ENCODE assay signal across 1 cellular context in the genomic region with DNA sequence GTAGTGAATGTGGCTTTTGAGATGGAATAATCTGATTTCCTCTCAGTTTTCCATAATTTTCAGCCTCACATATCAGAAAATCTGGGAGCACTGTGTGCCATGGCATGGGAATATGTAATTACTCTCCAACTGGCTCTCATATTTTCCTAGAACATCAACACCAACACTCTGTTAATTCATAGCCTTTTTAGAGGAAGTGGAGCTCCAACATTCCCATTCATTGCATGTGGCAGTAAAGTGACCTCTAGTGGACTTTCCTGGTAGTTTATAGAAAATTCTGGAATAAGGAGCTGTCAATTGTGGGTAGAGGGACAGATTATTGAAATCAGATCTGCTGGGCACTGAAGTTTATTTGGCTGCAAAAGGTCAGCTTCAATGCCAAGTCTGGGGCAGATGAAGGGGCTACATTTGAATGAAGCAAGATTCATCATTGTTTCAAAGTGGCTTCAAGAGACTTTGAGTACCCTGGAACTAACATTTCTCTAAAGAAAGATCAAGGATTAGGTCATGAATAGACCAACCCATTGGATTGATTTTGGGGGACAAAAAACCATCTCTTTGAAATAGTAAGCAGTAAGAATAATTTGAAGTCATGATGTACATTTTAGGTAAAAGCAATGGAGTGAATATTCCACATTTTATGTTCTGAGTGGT.
TF ChIP-seq lines count a peak whose summit lies in the region.

No MANE protein-coding gene starts in this region.

TF ChIP-seq in HEK293, 187 proteins besides CTCF, POLR2A, EP300 and RAD21 (continued from another document):
- no peak for TF ChIP-seq ZNF19 (tag by site-specific recombination; IDR thresholded peaks at IDR 0.05; ENCODE audit: low read depth)
- no peak for TF ChIP-seq ZNF248 (tag by site-specific recombination; IDR thresholded peaks at IDR 0.05)
